Comparison of ENCODE assay signal across 8 cellular contexts in the genomic region with DNA sequence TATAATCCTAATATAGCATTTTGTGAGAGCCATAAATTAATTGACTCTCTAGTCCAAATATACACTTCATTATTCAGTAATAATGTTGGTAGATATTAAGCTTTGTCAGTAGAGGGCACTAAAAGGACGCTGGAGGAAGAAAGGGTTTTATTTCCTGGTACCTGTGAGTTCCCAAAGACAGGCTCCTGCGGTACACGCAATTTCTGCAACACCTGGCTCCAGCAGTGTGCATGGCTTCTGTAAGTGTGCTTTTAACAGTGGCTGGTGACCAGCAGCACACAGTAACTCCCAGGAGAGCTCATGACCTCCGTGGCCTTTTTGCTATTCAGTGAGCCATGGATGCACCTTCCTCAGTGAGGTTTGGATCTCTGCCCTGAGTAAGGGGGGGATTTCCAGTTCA.
DNase-seq lines count a peak whose midpoint lies in the region; ATAC-seq, FAIRE-seq and TF ChIP-seq lines count a peak whose summit lies in the region.

No MANE protein-coding gene starts in this region.

- 0 out of 2 replicates have a peak overlapping the region, but pooled peaks have one; percentile 30 for H3K4me2 ChIP-seq in MM.1S (ENCODE audit: low read depth, low read length)
- H3K4me2 ChIP-seq in mesenchymal stem cell (ENCODE audit: low read length, poor library complexity, severe bottlenecking) = no peak overlapping the region

- H2AK5ac ChIP-seq in mesenchymal stem cell (ENCODE audit: low read length, severe bottlenecking) = no peak overlapping the region

- H3K36me3 ChIP-seq in MM.1S (replicated peaks; ENCODE audit: insufficient read depth, low read length) (no peaks in the 10 kb centered on the region), mesenchymal stem cell (ENCODE audit: control insufficient read depth in 1 of 2, insufficient read depth in 2 of 2, low read depth in 1 of 2, low read length in 2 of 2) (no peaks in the 10 kb centered on the region)

- 5% methylated on average over 4 of the region's 4 CpGs for WGBS in mesenchymal stem cell

- H4K20me1 ChIP-seq in MM.1S (ENCODE audit: insufficient read depth, low read length) = no peaks in the 10 kb centered on the region

- no peaks in the 10 kb centered on the region for H3K79me1 ChIP-seq in mesenchymal stem cell (replicated peaks; ENCODE audit: low read length, poor library complexity, severe bottlenecking)

- H3K9me3 ChIP-seq in MM.1S (replicated peaks; ENCODE audit: insufficient read depth, low read length) (no peaks in the 10 kb centered on the region), mesenchymal stem cell (ENCODE audit: control insufficient read depth, low read length) (no peaks in the 10 kb centered on the region)

- no peaks in the 10 kb centered on the region for H3K4me1 ChIP-seq in MM.1S (ENCODE audit: low read length)
- peaks cover 2% of the 10 kb centered on the region for H3K4me1 ChIP-seq in mesenchymal stem cell (ENCODE audit: control insufficient read depth, insufficient read depth, low read depth, low read length)

- no peaks in the 10 kb centered on the region for H3F3A ChIP-seq in MM.1S (ENCODE audit: insufficient read depth, low read length)

- H3K9ac ChIP-seq in MM.1S (ENCODE audit: low read length) (no peak overlapping the region), mesenchymal stem cell (ENCODE audit: low read length) (no peak overlapping the region)

- H3K27me3 ChIP-seq in MM.1S (replicated peaks; ENCODE audit: insufficient read depth, low read length) = no peaks in the 10 kb centered on the region
- H3K27me3 ChIP-seq in mesenchymal stem cell (ENCODE audit: control insufficient read depth in 1 of 2, insufficient read depth in 1 of 2, low read length in 2 of 2) = no peaks in the 10 kb centered on the region

- H2BK12ac ChIP-seq in mesenchymal stem cell (ENCODE audit: low read length in 2 of 2) = no peak overlapping the region

- no peak overlapping the region for H4K8ac ChIP-seq in mesenchymal stem cell (ENCODE audit: low read length)

- no peak overlapping the region for H3K4ac ChIP-seq in mesenchymal stem cell (ENCODE audit: low read depth in 1 of 2, low read length in 2 of 2)

- H4K91ac ChIP-seq in mesenchymal stem cell (ENCODE audit: low read length) = no peak overlapping the region

- H3K14ac ChIP-seq in mesenchymal stem cell (ENCODE audit: low read length in 2 of 2) = no peak overlapping the region

- H3K79me2 ChIP-seq in MM.1S (ENCODE audit: low read length) = no peaks in the 10 kb centered on the region

- H3K4me3 ChIP-seq in GM12875 (ENCODE audit: low read depth, low read length) (no peak overlapping the region), MM.1S (ENCODE audit: low read length) (no peak overlapping the region), astrocyte of the cerebellum (ENCODE audit: low read depth, low read length) (no peak overlapping the region), mesenchymal stem cell (ENCODE audit: insufficient read depth in 1 of 2, low read depth in 1 of 2, low read length in 2 of 2) (no peak overlapping the region)

- no peaks in the 10 kb centered on the region for H3K9me2 ChIP-seq in MM.1S (replicated peaks; ENCODE audit: insufficient read depth, low read length)

- FAIRE-seq in A204.1 (lab: Jason Lieb, UNC) = peak; percentile 9

- in situ Hi-C loops in astrocyte of the cerebellum (cut with HindIII; ENCODE audit: low sequenced_read_pairs) = loop anchor here (5.0 kb wide), 1 partner anchor 33 kb away; no protein-coding TSS in a partner anchor

- TF ChIP-seq CTCF in GM12875 (IDR thresholded peaks at IDR 0.05; ENCODE audit: borderline replicate concordance, insufficient read depth, low read depth, low read length) = peak; percentile 37; the same call in 1 of the 2 replicates
- TF ChIP-seq CTCF in MM.1S (IDR thresholded peaks at IDR 0.05; ENCODE audit: low read length) = peak; percentile 71
- TF ChIP-seq CTCF in astrocyte of the cerebellum (IDR thresholded peaks at IDR 0.05; ENCODE audit: low read depth, low read length, missing control alignments) = peak; percentile 46

- no peak overlapping the region for H2BK5ac ChIP-seq in mesenchymal stem cell (ENCODE audit: low read depth, low read length, poor library complexity, severe bottlenecking)

- ATAC-seq in HG02571 (IDR thresholded peaks at IDR 0.05; ENCODE audit: unreplicated experiment) = peak; percentile 64

- H3K23ac ChIP-seq in mesenchymal stem cell (ENCODE audit: low read length in 2 of 2) = no peak overlapping the region

- no peak overlapping the region for H3K18ac ChIP-seq in mesenchymal stem cell (ENCODE audit: low read depth in 1 of 2, low read length in 2 of 2)

- H2AFZ ChIP-seq in MM.1S (ENCODE audit: low read length) = peak overlapping the region; percentile 40
- H2AFZ ChIP-seq in mesenchymal stem cell (ENCODE audit: low read depth, low read length) = no peak overlapping the region

- DNase-seq in MM.1S = peak; percentile 68
- DNase-seq in astrocyte of the cerebellum (ENCODE audit: low read depth) = no peak
- peak; percentile 11 for DNase-seq in mesenchymal stem cell
- DNase-seq in epidermal melanocyte (ENCODE audit: insufficient read length, low spot score) = no peak
- DNase-seq in anterior cingulate cortex (lab: John Stamatoyannopoulos, UW) = no peak

- no peak overlapping the region for H2BK120ac ChIP-seq in mesenchymal stem cell (ENCODE audit: low read depth, low read length)

- H2BK15ac ChIP-seq in mesenchymal stem cell (ENCODE audit: low read depth, poor library complexity, severe bottlenecking) = no peak overlapping the region

- H3K27ac ChIP-seq in MM.1S (ENCODE audit: low read length) = no peak overlapping the region
- H3K27ac ChIP-seq in mesenchymal stem cell (ENCODE audit: low read length, poor library complexity, severe bottlenecking) = no peak overlapping the region

Comparison
In these comparisons a context has a peak if more than half of its experiments do, and no peak if none do; other contexts are left out.
1. DNase-seq: peak in MM.1S (single experiment) and mesenchymal stem cell (single experiment); none in astrocyte of the cerebellum (single experiment), epidermal melanocyte (single experiment) and anterior cingulate cortex (0 of 58).
2. Peak in every context shown above with its lines, with median percentiles within 50 percentile points of each other: CTCF ChIP-seq.